8 cellular contexts compared by ENCODE assay signal in the genomic region with DNA sequence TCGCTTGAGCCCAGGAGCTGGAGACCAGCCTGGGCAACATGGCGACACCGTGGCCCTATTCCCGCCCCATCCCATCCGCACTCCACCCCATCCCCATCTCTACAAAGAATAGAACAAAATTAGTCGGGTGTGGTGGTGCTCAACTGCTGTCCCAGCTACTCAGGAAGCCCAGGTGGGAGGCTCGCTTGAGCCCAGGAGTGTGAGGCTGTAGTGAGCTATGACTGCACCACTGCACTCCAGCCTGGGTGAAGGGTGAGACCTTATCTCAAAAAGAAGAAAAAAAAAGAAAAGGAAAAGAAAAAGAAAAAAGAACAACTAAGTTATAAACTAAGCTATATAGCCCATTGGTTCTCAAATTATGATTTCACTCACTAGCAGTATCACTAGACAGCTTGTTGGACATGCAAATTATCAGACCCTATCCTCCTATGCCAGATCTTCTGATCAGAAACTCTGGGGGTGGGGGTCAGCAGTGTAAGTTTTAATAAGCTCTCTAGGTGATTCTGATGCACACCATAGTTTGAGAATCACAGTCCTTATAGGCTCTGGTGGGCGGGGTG. TPM values are rescaled to one million over a fixed set of nuclear protein-coding genes. Genes with fewer than 3 reads are reported as not detected.
DNase-seq lines count a peak whose midpoint lies in the region; ATAC-seq and TF ChIP-seq lines count a peak whose summit lies in the region.

No MANE protein-coding gene starts in this region.

- H3K4me3 ChIP-seq in WI38 (ENCODE audit: low read depth, low read length) = peak overlapping the region; percentile 74
- H3K4me3 ChIP-seq in iPS-18c (ENCODE audit: insufficient read depth, low read depth, low read length) = 0 out of 2 replicates have a peak overlapping the region, but pooled peaks have one; percentile 95
- H3K4me3 ChIP-seq in suprapubic skin = peak overlapping the region; percentile 96

- no peak overlapping the region for H3K27ac ChIP-seq in suprapubic skin

- TF ChIP-seq POLR2A in suprapubic skin (IDR thresholded peaks at IDR 0.05) = no peak

- H3K27ac Mint-ChIP-seq in activated CD4-positive, alpha-beta T cell treated with anti-CD3 and anti-CD28 coated beads for 36 hours = peak overlapping the region; percentile 98

- H3K9me3 ChIP-seq in iPS-18c (ENCODE audit: control insufficient read depth, insufficient read depth, low read length) (no peaks in the 10 kb centered on the region), suprapubic skin (no peaks in the 10 kb centered on the region)

- peaks cover 35% of the 10 kb centered on the region for H3K4me1 ChIP-seq in suprapubic skin

- no peaks in the 10 kb centered on the region for H3K36me3 ChIP-seq in suprapubic skin

- CTCF ChIA-PET in activated CD4-positive, alpha-beta T cell treated with anti-CD3 and anti-CD28 coated beads for 36 hours (lab: Charles Lee) = interaction anchor here (0.5 to 1.7 kb wide), 7 partner anchors 10 to 215 kb away, joined by 3 to 28 read pairs (median 4); no protein-coding TSS in a partner anchor

- H3K9me3 Mint-ChIP-seq in activated CD4-positive, alpha-beta T cell treated with anti-CD3 and anti-CD28 coated beads for 36 hours (ENCODE audit: low read depth) = no peaks in the 10 kb centered on the region

- peak; percentile 24 for ATAC-seq in activated CD4-positive, alpha-beta T cell treated with anti-CD3 and anti-CD28 coated beads for 36 hours

- POLR2A ChIA-PET in activated CD4-positive, alpha-beta T cell treated with anti-CD3 and anti-CD28 coated beads for 36 hours (lab: Charles Lee) = interaction anchor here (0.5 to 1.7 kb wide), 13 partner anchors 14 to 1380 kb away, joined by 3 to 6 read pairs (median 3); partner anchors contain the start of genes AHCY and RBM39

- peak overlapping the region; percentile 91 for H3K4me3 Mint-ChIP-seq in activated CD4-positive, alpha-beta T cell treated with anti-CD3 and anti-CD28 coated beads for 36 hours

- no peak for TF ChIP-seq CTCF in WI38 (IDR thresholded peaks at IDR 0.05; ENCODE audit: low read depth, low read length)
- no peak for TF ChIP-seq CTCF in suprapubic skin (IDR thresholded peaks at IDR 0.05)

- 65% methylated on average over 8 of the region's 8 CpGs for WGBS in suprapubic skin

- H3K36me3 Mint-ChIP-seq in activated CD4-positive, alpha-beta T cell treated with anti-CD3 and anti-CD28 coated beads for 36 hours (ENCODE audit: low read depth) = peaks cover 13% of the 10 kb centered on the region

- TF ChIP-seq EP300 in suprapubic skin (IDR thresholded peaks at IDR 0.05) = no peak

- intact Hi-C loops in activated CD4-positive, alpha-beta T cell treated with anti-CD3 and anti-CD28 coated beads for 36 hours (cut with DNase I, micrococcal nuclease) = loop anchor here (1.0 to 2.0 kb wide), 8 partner anchors 59 to 784 kb away; partner anchors contain the start of genes AHCY (in 2 of the 2), PIGU (in 2 of the 2), CHMP4B (in 1 of the 2) and DYNLRB1 (in 1 of the 2)

- H3K27me3 Mint-ChIP-seq in activated CD4-positive, alpha-beta T cell treated with anti-CD3 and anti-CD28 coated beads for 36 hours = no peaks in the 10 kb centered on the region

- H3K4me1 Mint-ChIP-seq in activated CD4-positive, alpha-beta T cell treated with anti-CD3 and anti-CD28 coated beads for 36 hours = peaks cover 35% of the 10 kb centered on the region

- H3K27me3 ChIP-seq in suprapubic skin = no peaks in the 10 kb centered on the region

- no peak for DNase-seq in activated CD4-positive, alpha-beta T cell treated with anti-CD3 and anti-CD28 coated beads for 36 hours
- DNase-seq in activated CD4-positive, alpha-beta T cell treated with anti-CD3 and anti-CD28 coated beads, Interleukin-2, amount 50 U/mL, for 1 hour = no peak
- DNase-seq in suprapubic skin (ENCODE audit: low spot score in 2 of 2) (peak in 1 of 2 donors; percentile 55), A172 (ENCODE audit: low spot score) (no peak), amniotic stem cell (lab: John Stamatoyannopoulos, UW) (no peak), NAMALWA (ENCODE audit: low spot score) (no peak)

RNA-seq across cellular contexts. Expression of gene ITCH, which starts 0.5 kb away (rescaled TPM):
- 10 to 100 TPM; 41.4 to 43.5 TPM for total RNA-seq in activated CD4-positive, alpha-beta T cell treated with anti-CD3 and anti-CD28 coated beads for 36 hours
- total RNA-seq in suprapubic skin = 10 to 100 TPM; 37.4 to 48.4 (median 43.4) TPM
- 40.9 and 63.8 TPM in 2 replicates for total RNA-seq in A172 (2014; rRNA removed; shearing (Covaris generic))

RNA-seq across cellular contexts. Expression of gene AHCY, which starts 59.4 kb away (rescaled TPM):
- 100 to 1,000 TPM; 183 to 189 TPM for total RNA-seq in activated CD4-positive, alpha-beta T cell treated with anti-CD3 and anti-CD28 coated beads for 36 hours
- 10 to 100 TPM; 43.7 to 88.9 (median 80.4) TPM for total RNA-seq in suprapubic skin
- total RNA-seq in A172 (2014; rRNA removed; shearing (Covaris generic)) = 220 and 225 TPM in 2 replicates
